ENCODE assay signal across 8 cellular contexts in the genomic region with DNA sequence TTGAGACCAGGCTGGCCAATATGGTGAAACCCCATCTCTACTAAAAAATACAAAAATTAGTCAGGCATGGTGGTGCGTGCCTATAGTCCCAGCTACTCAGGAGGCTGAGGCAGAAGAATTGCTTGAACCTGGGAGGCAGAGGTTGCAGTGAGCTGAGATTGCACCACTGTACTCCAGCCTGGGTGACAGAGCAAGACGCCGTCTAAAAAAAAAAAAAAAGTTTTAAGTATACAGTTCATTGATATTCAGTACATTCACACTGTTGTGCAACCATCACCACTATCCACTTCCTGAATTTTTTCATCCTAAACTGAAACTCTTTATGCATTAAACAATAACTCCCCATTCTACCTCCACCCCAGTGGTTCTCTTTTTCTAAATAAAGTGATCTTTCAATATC. TPM values are rescaled to one million over a fixed set of nuclear protein-coding genes. Genes with fewer than 3 reads are reported as not detected.
DNase-seq lines count a peak whose midpoint lies in the region; ATAC-seq, FAIRE-seq and TF ChIP-seq lines count a peak whose summit lies in the region.
"Not testable (repeated sequence)": the region's sequence is repeated elsewhere in the genome, so short reads cannot be mapped to it uniquely, and the experiment has no call there.

No MANE protein-coding gene starts in this region.

- not testable (repeated sequence) for TF ChIP-seq EP300 in HepG2 (IDR thresholded peaks at IDR 0.05; ENCODE audit: low read depth in 2 of 2, low read length in 2 of 2); HepG2 (CRISPR knock-in tag; IDR thresholded peaks at IDR 0.05; ENCODE audit: borderline replicate concordance)

- H3K4me1 ChIP-seq in BLaER1 treated with 17β-estradiol and CSF1 and Interleukin-3, amounts not matched to agents 10 nM and 100 nM = peaks cover 0 to 22% (median 17%) of the 10 kb centered on the region in 10 experiments; a peak in 15 of 20 replicates
- not testable (repeated sequence) for H3K4me1 ChIP-seq in HepG2 (ENCODE audit: insufficient read depth, low read length); upper lobe of right lung

- not testable (repeated sequence) for ATAC-seq in HepG2
- ATAC-seq in upper lobe of right lung = peak; percentile 68

- H3K4me3 ChIP-seq in BLaER1 treated with 17β-estradiol and CSF1 and Interleukin-3, amounts not matched to agents 10 nM and 100 nM; bronchial epithelial cell (ENCODE audit: low read depth, low read length); fibroblast of pulmonary artery (replicated peaks; ENCODE audit: low read depth, low read length); HepG2 (replicated peaks in 1 of 3; ENCODE audit: insufficient read depth in 1 of 3, low read depth in 2 of 3, low read length in 3 of 3); upper lobe of right lung: not testable (repeated sequence)
- peak overlapping the region; percentile 44; the same call in 1 of the 2 replicates for H3K4me3 ChIP-seq in SK-N-MC

- intact Hi-C loops in HepG2 (cut with micrococcal nuclease; ENCODE audit: unreplicated experiment); upper lobe of right lung (cut with DNase I): not testable (repeated sequence)

- H3K9ac ChIP-seq in BLaER1 treated with 17β-estradiol and CSF1 and Interleukin-3, amounts not matched to agents 10 nM and 100 nM = peak overlapping the region in 5 of 11 experiments; percentile 11 to 67 (median 52); a peak in 7 of 22 replicates
- not testable (repeated sequence) for H3K9ac ChIP-seq in SK-N-MC (ENCODE audit: insufficient read length); HepG2 (ENCODE audit: insufficient read depth, low read depth, low read length)

- H3K4me2 ChIP-seq in BLaER1 treated with 17β-estradiol and CSF1 and Interleukin-3, amounts not matched to agents 10 nM and 100 nM = peak overlapping the region in 8 of 11 experiments; percentile 47 to 76 (median 62); a peak in 15 of 22 replicates
- H3K4me2 ChIP-seq in HepG2 (ENCODE audit: low read depth, low read length) = not testable (repeated sequence)

- TF ChIP-seq POLR2A in HepG2 (IDR thresholded peaks at IDR 0.05; ENCODE audit: insufficient read depth in 1 of 2, low read depth in 2 of 2, low read length in 2 of 2) = not testable (repeated sequence)

- not testable (repeated sequence) for BruUV-seq in HepG2 (replicated peaks; lab: Mats Ljungman, UMichigan)

- POLR2A ChIA-PET in HepG2 (lab: Yijun Ruan, JAX) = not testable (repeated sequence)

- TF ChIP-seq RAD21 in HepG2 (CRISPR knock-in tag; IDR thresholded peaks at IDR 0.05) = not testable (repeated sequence)

- not testable (repeated sequence) for H2AFZ ChIP-seq in HepG2 (ENCODE audit: low read length)

- not testable (repeated sequence) for H3K79me2 ChIP-seq in HepG2 (ENCODE audit: insufficient read depth, low read length)

- H3K27ac ChIP-seq in BLaER1 treated with 17β-estradiol and CSF1 and Interleukin-3, amounts not matched to agents 10 nM and 100 nM = peak overlapping the region in 10 of 11 experiments; percentile 34 to 87 (median 74); a peak in 19 of 22 replicates
- H3K27ac ChIP-seq in SK-N-MC = peak overlapping the region; percentile 90
- H3K27ac ChIP-seq in HepG2 (ENCODE audit: extremely low read length, insufficient read depth, low read length); upper lobe of right lung: not testable (repeated sequence)

- peaks cover 0 to 18% (median 0%) of the 10 kb centered on the region in 11 experiments; a peak in 8 of 22 replicates for H3K9me3 ChIP-seq in BLaER1 treated with 17β-estradiol and CSF1 and Interleukin-3, amounts not matched to agents 10 nM and 100 nM (replicated peaks in 1 of 11)
- H3K9me3 ChIP-seq in SK-N-MC (ENCODE audit: low read depth, low read length); HepG2 (ENCODE audit: low read length); upper lobe of right lung: not testable (repeated sequence)

- not testable (repeated sequence) for H3K36me3 ChIP-seq in BLaER1 treated with 17β-estradiol and CSF1 and Interleukin-3, amounts not matched to agents 10 nM and 100 nM; SK-N-MC (ENCODE audit: insufficient read depth, low read length); bronchial epithelial cell (ENCODE audit: control insufficient read depth, insufficient read depth, low read length); HepG2 (replicated peaks in 1 of 2; ENCODE audit: control insufficient read depth in 1 of 2, insufficient read depth in 2 of 2, low read length in 2 of 2); upper lobe of right lung

- not testable (repeated sequence) for TF ChIP-seq CTCF in bronchial epithelial cell (IDR thresholded peaks at IDR 0.05; ENCODE audit: insufficient read depth, low read length, severe bottlenecking); fibroblast of pulmonary artery (IDR thresholded peaks at IDR 0.05; ENCODE audit: low read length, missing control alignments); HepG2 (CRISPR knock-in tag; IDR thresholded peaks at IDR 0.05); upper lobe of right lung (IDR thresholded peaks at IDR 0.05)

- DNase-seq in KBM-7 = peak; percentile 68
- DNase-seq in NOMO-1 treated with dmso at 0.1 percent for 144 hours (lab: John Stamatoyannopoulos, UW; ENCODE audit: unreplicated experiment) = peak; percentile 57
- DNase-seq in SK-N-MC (ENCODE audit: low read depth, low spot score) = peak; percentile 79
- DNase-seq in bronchial epithelial cell (ENCODE audit: low read depth) = peak; percentile 78
- DNase-seq in fibroblast of pulmonary artery (ENCODE audit: low read depth) = peak; percentile 77
- not testable (repeated sequence) for DNase-seq in HepG2 (ENCODE audit: low spot score); upper lobe of right lung

- not testable (repeated sequence) for FAIRE-seq in bronchial epithelial cell (lab: Jason Lieb, UNC); HepG2 (lab: Jason Lieb, UNC)

- CTCF ChIA-PET in HepG2 (lab: Yijun Ruan, JAX; ENCODE audit: low intra/inter-chr PET ratio, low total read pairs) = not testable (repeated sequence)

- H3K27me3 ChIP-seq in BLaER1 treated with 17β-estradiol and CSF1 and Interleukin-3, amounts not matched to agents 10 nM and 100 nM; bronchial epithelial cell (ENCODE audit: control insufficient read depth, insufficient read depth, low read length); HepG2 (ENCODE audit: control insufficient read depth in 1 of 2, insufficient read depth in 2 of 2, low read length in 2 of 2); upper lobe of right lung: not testable (repeated sequence)

- WGBS in HepG2 (ENCODE audit: low lambda C conversion rate) = 19% methylated on average over 3 of the region's 3 CpGs

- H4K20me1 ChIP-seq in BLaER1 treated with 17β-estradiol and CSF1 and Interleukin-3, amounts not matched to agents 10 nM and 100 nM; HepG2 (ENCODE audit: insufficient read depth, low read length): not testable (repeated sequence)

- in situ Hi-C loops in KBM-7 (cut with MboI; ENCODE audit: low pct_unique_long_range_greater_than_20kb, low sequenced_read_pairs); HepG2 (cut with HindIII; ENCODE audit: extremely low pct_ligation_motif_present, low pct_unique_long_range_greater_than_20kb): not testable (repeated sequence)

TF ChIP-seq in HepG2, 621 proteins besides CTCF, POLR2A, EP300 and RAD21:
- peak; percentile 46; the same call in 1 of the 2 replicates for TF ChIP-seq CEBPB (IDR thresholded peaks at IDR 0.05; ENCODE audit: borderline replicate concordance, low read depth, low read length)

RNA-seq across cellular contexts. Expression of a gene that starts 17.6 kb away (rescaled TPM):
- total RNA-seq in bronchial epithelial cell (35.6 and 42.6 TPM in 2 replicates), HepG2 (2016; rRNA removed; fragmentation: Illumina TruSeq; extraction: Trizol) (15.7 and 27.6 TPM in 2 replicates), upper lobe of right lung (73.4 TPM)
- total RNA-seq in HepG2 (2016; cell fraction: cytosol; rRNA removed; fragmentation: Illumina TruSeq; extraction: Trizol; ENCODE audit: low read depth) = 13.4 and 15.5 TPM in 2 replicates
- total RNA-seq in HepG2 (2016; cell fraction: insoluble cytoplasmic fraction; rRNA removed; fragmentation: Illumina TruSeq; extraction: Trizol) = 17.2 and 22.8 TPM in 2 replicates
- 7.5 and 10.4 TPM in 2 replicates for total RNA-seq in HepG2 (2016; cell fraction: membrane; rRNA removed; fragmentation: Illumina TruSeq; extraction: Trizol)
- 35.0 and 44.5 TPM in 2 replicates for total RNA-seq in HepG2 (2016; cell fraction: nucleus; rRNA removed; fragmentation: Illumina TruSeq; extraction: Trizol)
- 5.9 and 6.4 TPM in 2 replicates for polyA plus RNA-seq in HepG2 (2011; rRNA removed)
- 2.5 and 4.2 TPM in 2 replicates for polyA plus RNA-seq in HepG2 (2011; cell fraction: cytosol; rRNA removed)
- 6.1 and 6.4 TPM in 2 replicates for polyA plus RNA-seq in HepG2 (2011; cell fraction: nucleus; rRNA removed)
- polyA plus RNA-seq in HepG2 (2012) = 7.9 and 9.3 TPM in 2 replicates
- 6.0 and 6.1 TPM in 2 replicates for polyA plus RNA-seq in HepG2 (2016; cell fraction: cytosol; fragmentation: Illumina TruSeq; extraction: Trizol; ENCODE audit: low read depth)
- 5.6 and 6.5 TPM in 2 replicates for polyA plus RNA-seq in HepG2 (2016; cell fraction: insoluble cytoplasmic fraction; fragmentation: Illumina TruSeq; extraction: Trizol; ENCODE audit: low read depth)
- 5.2 and 5.9 TPM in 2 replicates for polyA plus RNA-seq in HepG2 (2016; cell fraction: membrane; fragmentation: Illumina TruSeq; extraction: Trizol; ENCODE audit: low read depth)
- polyA plus RNA-seq in HepG2 (2016; cell fraction: nucleus; fragmentation: Illumina TruSeq; extraction: Trizol; ENCODE audit: insufficient read depth, low read depth) = 7.0 and 7.9 TPM in 2 replicates
- 11.6 and 19.1 TPM in 2 replicates for polyA minus RNA-seq in HepG2 (2011; rRNA and poly(A)+ RNA removed; ENCODE audit: low replicate concordance)
- polyA minus RNA-seq in HepG2 (2011; cell fraction: cytosol; rRNA and poly(A)+ RNA removed) = 16.7 and 25.3 TPM in 2 replicates
- polyA minus RNA-seq in HepG2 (2011; cell fraction: nucleus; rRNA and poly(A)+ RNA removed) = 87.0 and 89.1 TPM in 2 replicates
